In the genomic region with DNA sequence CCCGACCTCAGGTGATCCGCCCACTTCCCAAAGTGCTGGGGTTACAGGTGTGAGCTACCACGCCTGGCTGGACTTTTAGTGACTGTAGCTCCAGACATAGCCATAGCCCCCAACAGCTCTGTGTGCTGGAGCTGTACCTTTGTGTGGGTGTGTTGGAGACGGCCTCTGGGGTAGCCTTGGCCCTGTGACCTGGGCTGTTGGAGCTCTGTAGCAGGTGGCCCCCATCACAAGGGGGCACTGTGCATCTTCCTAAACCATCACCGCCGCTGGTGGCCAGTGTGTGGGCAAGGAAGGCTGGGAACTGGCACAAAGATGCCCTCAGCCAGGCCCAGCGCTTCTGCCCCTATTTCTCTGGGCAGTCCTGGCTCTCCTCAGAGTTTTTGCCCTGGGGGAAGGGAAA, we compare ENCODE assay signal across 8 cellular contexts. TPM values are rescaled to one million over a fixed set of nuclear protein-coding genes. Genes with fewer than 3 reads are reported as not detected.
DNase-seq lines count a peak whose midpoint lies in the region; ATAC-seq and TF ChIP-seq lines count a peak whose summit lies in the region.

No MANE protein-coding gene starts in this region.

- TF ChIP-seq CTCF in GM12873 (IDR thresholded peaks at IDR 0.05; ENCODE audit: insufficient read depth, low read depth, low read length, missing control alignments) (peak; percentile 69), spleen (IDR thresholded peaks at IDR 0.05 in 8 of 11, conservative IDR thresholded peaks at IDR 0.05 in 3 of 11) (peak in 7 of 11 experiments; percentile 17 to 50 (median 28)), sigmoid colon (IDR thresholded peaks at IDR 0.05) (peak in 2 of 4 experiments; percentile 21 to 41)

- H3K4me3 ChIP-seq in spleen (no peak overlapping the region), sigmoid colon (no peak overlapping the region)

- no peaks in the 10 kb centered on the region for H3K9me3 Mint-ChIP-seq in activated T-helper 17 cell treated with anti-CD3 and anti-CD28 coated beads, Interleukin-2, amount 50 U/mL, for 72 hours

- in situ Hi-C loops in ACHN (cut with HindIII; ENCODE audit: low pct_ligation_motif_present, low pct_unique_long_range_greater_than_20kb, low sequenced_read_pairs), result no loop called here

- TF ChIP-seq EP300 in sigmoid colon (IDR thresholded peaks at IDR 0.05), result no peak

- H3K4me1 Mint-ChIP-seq in activated T-helper 17 cell treated with anti-CD3 and anti-CD28 coated beads, Interleukin-2, amount 50 U/mL, for 72 hours, result no peaks in the 10 kb centered on the region

- DNase-seq in ACHN (peak; percentile 67), NCI-H526 (lab: John Stamatoyannopoulos, UW) (peak; percentile 51 to 89), left ventricle myocardium superior (peak; percentile 76), spleen (no peak), sigmoid colon (no peak), NCI-H446 treated with DMSO at 0.1 percent for 48 hours (lab: John Stamatoyannopoulos, UW) (no peak)

- peaks cover 0 to 5% (median 0%) of the 10 kb centered on the region in 7 donors for H3K27me3 ChIP-seq in spleen (replicated peaks in 1 of 7)
- no peaks in the 10 kb centered on the region for H3K27me3 ChIP-seq in sigmoid colon

- H3K4me3 Mint-ChIP-seq in activated T-helper 17 cell treated with anti-CD3 and anti-CD28 coated beads, Interleukin-2, amount 50 U/mL, for 72 hours, result no peak overlapping the region

- 64 to 100% (median 73%) methylated on average over 3 to 7 of the region's 7 CpGs for WGBS in spleen, 5 donors
- WGBS in sigmoid colon, 2 donors, result 48 to 73% methylated on average over 7 of the region's 7 CpGs

- H3K27me3 Mint-ChIP-seq in activated T-helper 17 cell treated with anti-CD3 and anti-CD28 coated beads, Interleukin-2, amount 50 U/mL, for 72 hours, result peaks cover 5% of the 10 kb centered on the region

- H3K36me3 ChIP-seq in spleen, result no peaks in the 10 kb centered on the region
- no peaks in the 10 kb centered on the region for H3K36me3 ChIP-seq in sigmoid colon

- H3K4me1 ChIP-seq in spleen (no peaks in the 10 kb centered on the region), sigmoid colon (peaks cover 0 to 22% (median 18%) of the 10 kb centered on the region in 4 donors)

- ATAC-seq in activated T-helper 17 cell treated with anti-CD3 and anti-CD28 coated beads, Interleukin-2, amount 50 U/mL, for 72 hours (replicated peaks), result peak; percentile 76
- ATAC-seq in left ventricle myocardium superior, result peak; percentile 74

- H3K27ac ChIP-seq in spleen, result no peak overlapping the region
- no peak overlapping the region for H3K27ac ChIP-seq in sigmoid colon

- intact Hi-C loops in left ventricle myocardium superior (cut with micrococcal nuclease) (loop anchor here (5.0 kb wide), 1 partner anchor 94 kb away; no protein-coding TSS in a partner anchor), spleen (cut with DNase I; ENCODE audit: low total_unique reads) (no loop called here), sigmoid colon (cut with DNase I) (no loop called here)

- H3K27ac Mint-ChIP-seq in activated T-helper 17 cell treated with anti-CD3 and anti-CD28 coated beads, Interleukin-2, amount 50 U/mL, for 72 hours, result no peak overlapping the region

- TF ChIP-seq POLR2A in spleen (IDR thresholded peaks at IDR 0.05), result no peak
- no peak for TF ChIP-seq POLR2A in sigmoid colon (IDR thresholded peaks at IDR 0.05)

- H3K9me3 ChIP-seq in spleen (no peaks in the 10 kb centered on the region), sigmoid colon (no peaks in the 10 kb centered on the region)

- H3K36me3 Mint-ChIP-seq in activated T-helper 17 cell treated with anti-CD3 and anti-CD28 coated beads, Interleukin-2, amount 50 U/mL, for 72 hours (ENCODE audit: low read depth), result no peaks in the 10 kb centered on the region

RNA-seq across cellular contexts. Expression of a gene that starts 38.4 kb away (rescaled TPM):
- total RNA-seq in activated T-helper 17 cell treated with anti-CD3 and anti-CD28 coated beads, Interleukin-2, amount 50 U/mL, for 72 hours, result under 1 TPM; 0.11 to 0.26 TPM
- total RNA-seq in left ventricle myocardium superior, result 3.4 TPM
- total RNA-seq in spleen, result 1 to 10 TPM in 2 of 7 donors, under 1 TPM in 4, not detected in 1; 0.26 to 1.6 (median 0.41) TPM
- polyA plus RNA-seq in spleen, result under 1 TPM; 0.14 to 0.20 (median 0.19) TPM
- total RNA-seq in sigmoid colon, result 1 to 10 TPM in 2 of 4 donors, under 1 TPM in 2; 0.49 to 1.4 (median 0.94) TPM
- polyA plus RNA-seq in sigmoid colon, result under 1 TPM in 1 of 3 donors, not detected in 2; 0.20 TPM

Comparison
In these comparisons a context has a peak if more than half of its experiments do, and no peak if none do; other contexts are left out.
1. DNase-seq: peak in ACHN (single experiment), NCI-H526 (2 of 2) and left ventricle myocardium superior (single experiment); none in spleen (single experiment), sigmoid colon (single experiment) and NCI-H446 treated with DMSO at 0.1 percent for 48 hours (single experiment).